Comparison of ENCODE assay signal across 2 cellular contexts in the genomic region with DNA sequence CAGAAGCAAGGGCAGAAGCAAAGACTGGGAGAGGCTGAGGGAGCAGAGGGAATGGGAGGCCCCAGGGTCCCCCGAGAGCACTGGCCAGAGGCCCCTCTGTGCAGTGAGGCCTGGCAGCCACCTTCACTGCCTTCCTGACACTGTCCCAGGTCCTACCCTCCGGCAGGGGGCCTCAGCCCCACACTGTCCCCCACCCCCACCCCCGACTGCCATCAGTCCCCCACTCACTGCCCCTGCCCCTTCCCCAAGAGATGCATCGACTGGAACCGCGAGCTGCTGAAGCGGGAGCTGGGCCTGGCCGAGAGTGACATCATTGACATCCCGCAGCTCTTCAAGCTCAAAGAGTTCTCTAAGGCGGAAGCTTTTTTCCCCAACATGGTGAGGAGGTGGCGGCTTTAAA.
TF ChIP-seq lines count a peak whose summit lies in the region.

No MANE protein-coding gene starts in this region.

TF ChIP-seq in GM23338, 12 proteins besides CTCF, POLR2A, EP300 and RAD21:
- TF ChIP-seq EZH2 (IDR thresholded peaks at IDR 0.05; ENCODE audit: low read depth, unreplicated experiment) (no peak), REST (IDR thresholded peaks at IDR 0.05; ENCODE audit: unreplicated experiment) (no peak), POLR2AphosphoS5 (IDR thresholded peaks at IDR 0.05; ENCODE audit: low read depth) (no peak), CREB1 (CRISPR knock-in tag; IDR thresholded peaks at IDR 0.05; ENCODE audit: low read depth) (0 out of 2 replicates have a peak, but pooled peaks have one; percentile 11)

TF ChIP-seq in H1, 55 proteins besides CTCF, POLR2A, EP300 and RAD21:
- TF ChIP-seq, protein P1, sequence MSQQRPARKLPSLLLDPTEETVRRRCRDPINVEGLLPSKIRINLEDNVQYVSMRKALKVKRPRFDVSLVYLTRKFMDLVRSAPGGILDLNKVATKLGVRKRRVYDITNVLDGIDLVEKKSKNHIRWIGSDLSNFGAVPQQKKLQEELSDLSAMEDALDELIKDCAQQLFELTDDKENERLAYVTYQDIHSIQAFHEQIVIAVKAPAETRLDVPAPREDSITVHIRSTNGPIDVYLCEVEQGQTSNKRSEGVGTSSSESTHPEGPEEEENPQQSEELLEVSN (IDR thresholded peaks at IDR 0.05) = no peak
- TF ChIP-seq ATF2 (IDR thresholded peaks at IDR 0.05; ENCODE audit: low read length) = 0 out of 2 replicates have a peak, but pooled peaks have one; percentile 42
